18 cellular contexts compared by ENCODE assay signal in the genomic region with DNA sequence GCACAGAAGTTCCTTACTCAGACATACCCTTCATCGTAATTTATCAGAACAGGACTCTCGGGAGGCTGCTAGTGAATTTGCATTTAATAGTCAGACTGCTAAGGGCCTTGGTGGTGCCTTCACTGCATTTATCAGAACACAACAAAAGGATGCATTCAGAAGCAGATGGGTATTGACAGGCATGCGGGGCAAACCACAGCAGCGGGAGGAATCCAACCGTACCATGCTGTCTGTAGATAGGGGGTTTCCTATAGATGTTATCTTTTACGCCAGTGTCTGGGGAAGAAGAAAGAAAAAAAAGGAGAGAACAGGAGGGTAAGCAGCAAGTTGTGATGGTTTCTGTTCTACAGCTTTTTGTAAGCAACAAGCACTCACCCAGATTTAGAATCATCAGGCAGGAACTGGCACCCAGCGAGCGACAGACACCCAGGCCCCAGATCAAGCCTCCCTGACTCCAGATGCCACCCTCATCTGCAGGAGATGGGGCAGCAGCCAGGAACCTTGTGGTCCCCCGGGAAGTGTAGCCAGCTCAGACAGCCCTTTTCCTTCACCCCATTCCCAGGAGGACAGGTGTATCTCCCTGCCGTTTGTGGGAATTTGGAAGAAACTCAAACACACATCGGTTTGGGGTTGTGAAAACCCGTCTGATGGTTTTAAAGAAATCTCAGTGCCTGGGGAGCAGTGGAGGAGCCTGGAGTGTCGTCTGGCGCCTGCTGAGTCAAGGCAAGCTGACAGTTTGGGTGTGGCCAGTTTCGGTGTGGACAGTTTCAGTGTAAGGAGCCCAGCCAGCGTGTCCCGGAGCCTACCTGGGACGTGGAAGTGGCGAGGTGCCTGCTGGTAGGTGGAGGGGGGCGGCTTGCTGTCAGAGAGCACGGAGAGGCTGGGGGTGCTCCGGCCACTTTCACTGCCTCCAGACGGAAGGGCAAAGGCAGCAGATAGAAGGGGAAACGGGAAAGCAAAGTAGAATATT.
DNase-seq lines count a peak whose midpoint lies in the region; ATAC-seq and TF ChIP-seq lines count a peak whose summit lies in the region.
"Had no signal": no experiment of that assay in that cellular context is flagged by ENCODE, and none has a peak within 500 bp of the region (broad histone marks: within the 10 kb centered on the region; RNA-seq: fewer than 3 reads in every experiment).

No MANE protein-coding gene starts in this region.

- H3K9me3 ChIP-seq in upper lobe of left lung, result no peaks in the 10 kb centered on the region
- H3K9me3 ChIP-seq: A549 had no signal

- peaks cover 8% of the 10 kb centered on the region for H3K27me3 Mint-ChIP-seq in activated T-helper 2 cell treated with anti-CD3 and anti-CD28 coated beads, Interferon-gamma antibody, Interleukin-2, Interleukin-4, amounts not matched to agents 10 μg/mL and 5 μg/mL and 100 μg/mL, durations not matched to agents 14 hours and 24 hours and 36 hours (ENCODE audit: low read depth)

- WGBS in upper lobe of left lung, 2 donors, result 64 to 70% methylated on average over 23 to 24 of the region's 24 CpGs

- H3K4me1 ChIP-seq in upper lobe of left lung, result no peaks in the 10 kb centered on the region
- H3K4me1 ChIP-seq: A549, parathyroid adenoma had no signal

- TF ChIP-seq EP300 in upper lobe of left lung (IDR thresholded peaks at IDR 0.05), result no peak

- H3K4me1 Mint-ChIP-seq in activated T-helper 2 cell treated with anti-CD3 and anti-CD28 coated beads, Interferon-gamma antibody, Interleukin-2, Interleukin-4, amounts not matched to agents 10 μg/mL and 5 μg/mL and 100 μg/mL, durations not matched to agents 14 hours and 24 hours and 36 hours (ENCODE audit: low read depth), result no peaks in the 10 kb centered on the region
- H3K4me1 Mint-ChIP-seq: stimulated activated naive CD8-positive, alpha-beta T cell treated with anti-CD3 and anti-CD28 coated beads, Interleukin-15, amount 100 ng/mL, for 72 hours; T-cell had no signal

- H3K4me3 ChIP-seq in upper lobe of left lung, result no peak overlapping the region
- H3K4me3 ChIP-seq: A549 had no signal

- no peaks in the 10 kb centered on the region for H3K36me3 ChIP-seq in upper lobe of left lung

- peak; percentile 16 to 60 for ATAC-seq in upper lobe of left lung (ENCODE audit: low FRiP score in 2 of 2)
- ATAC-seq: A549; stimulated activated naive CD8-positive, alpha-beta T cell treated with anti-CD3 and anti-CD28 coated beads, Interleukin-15, amount 100 ng/mL, for 72 hours; T-cell had no signal

- H3K27me3 ChIP-seq in upper lobe of left lung, result no peaks in the 10 kb centered on the region

- DNase-seq in NCI-H748 (lab: John Stamatoyannopoulos, UW; ENCODE audit: unreplicated experiment), result peak; percentile 9
- DNase-seq in NCI-H748 treated with DMSO at 0.1 percent for 48 hours (lab: John Stamatoyannopoulos, UW), result no peak
- peak in 12 of 61 donors; percentile 15 to 61 (median 32) for DNase-seq in caudate nucleus (lab: John Stamatoyannopoulos, UW)
- peak; percentile 74 for DNase-seq in medulla oblongata (ENCODE audit: extremely low spot score)
- DNase-seq in upper lobe of left lung, result peak in 1 of 2 donors; percentile 54
- DNase-seq in mesenteric fat pad (ENCODE audit: low spot score), result no peak
- DNase-seq in activated T-helper 2 cell treated with anti-CD3 and anti-CD28 coated beads, Interferon-gamma antibody, Interleukin-2, Interleukin-4, amounts not matched to agents 10 μg/mL and 5 μg/mL and 100 μg/mL, durations not matched to agents 14 hours and 24 hours and 36 hours (ENCODE audit: low spot score), result no peak
- no peak for DNase-seq in epidermal melanocyte (ENCODE audit: insufficient read length, low spot score)
- DNase-seq: activated CD4-positive, alpha-beta memory T cell treated with anti-CD3 and anti-CD28 coated beads for 36 hours; activated naive CD4-positive, alpha-beta T cell treated with Interleukin-2 at 50 U/mL for 16 hours; EL; NCI-H1092 treated with DMSO at 0.1 percent for 48 hours; NK-92 treated with Interleukin-12 subunit alpha and Interleukin-12 subunit beta, amount 100 ng/mL, for 24 hours; stimulated activated CD4-positive, alpha-beta T cell treated with anti-CD3 and anti-CD28 coated beads, Interleukin-4, amount 100 ng/mL, for 1 hour; stimulated activated naive CD8-positive, alpha-beta T cell treated with anti-CD3 and anti-CD28 coated beads, Interleukin-15, amount 100 ng/mL, for 72 hours; T-cell had no signal

- TF ChIP-seq POLR2A in upper lobe of left lung (IDR thresholded peaks at IDR 0.05), result no peak

- intact Hi-C loops in activated T-helper 2 cell treated with anti-CD3 and anti-CD28 coated beads, Interferon-gamma antibody, Interleukin-2, Interleukin-4, amounts not matched to agents 10 μg/mL and 5 μg/mL and 100 μg/mL, durations not matched to agents 14 hours and 24 hours and 36 hours (cut with micrococcal nuclease), result no loop called here

- H3K36me3 Mint-ChIP-seq in activated T-helper 2 cell treated with anti-CD3 and anti-CD28 coated beads, Interferon-gamma antibody, Interleukin-2, Interleukin-4, amounts not matched to agents 10 μg/mL and 5 μg/mL and 100 μg/mL, durations not matched to agents 14 hours and 24 hours and 36 hours (ENCODE audit: low read depth), result no peaks in the 10 kb centered on the region
- H3K36me3 Mint-ChIP-seq: activated CD4-positive, alpha-beta memory T cell treated with anti-CD3 and anti-CD28 coated beads for 36 hours; T-cell had no signal

- peak overlapping the region; percentile 84 for H3K27ac ChIP-seq in caudate nucleus (ENCODE audit: low read depth, low read length)
- no peak overlapping the region for H3K27ac ChIP-seq in upper lobe of left lung
- H3K27ac ChIP-seq: A549, parathyroid adenoma had no signal

- no peak overlapping the region for H3K27ac Mint-ChIP-seq in activated T-helper 2 cell treated with anti-CD3 and anti-CD28 coated beads, Interferon-gamma antibody, Interleukin-2, Interleukin-4, amounts not matched to agents 10 μg/mL and 5 μg/mL and 100 μg/mL, durations not matched to agents 14 hours and 24 hours and 36 hours
- H3K27ac Mint-ChIP-seq: activated CD4-positive, alpha-beta memory T cell treated with anti-CD3 and anti-CD28 coated beads for 36 hours; T-cell had no signal

- TF ChIP-seq CTCF in upper lobe of left lung (IDR thresholded peaks at IDR 0.05), result no peak

- no peaks in the 10 kb centered on the region for H3K9me3 Mint-ChIP-seq in activated T-helper 2 cell treated with anti-CD3 and anti-CD28 coated beads, Interferon-gamma antibody, Interleukin-2, Interleukin-4, amounts not matched to agents 10 μg/mL and 5 μg/mL and 100 μg/mL, durations not matched to agents 14 hours and 24 hours and 36 hours
- H3K9me3 Mint-ChIP-seq: activated CD4-positive, alpha-beta memory T cell treated with anti-CD3 and anti-CD28 coated beads for 36 hours; stimulated activated naive CD8-positive, alpha-beta T cell treated with anti-CD3 and anti-CD28 coated beads, Interleukin-15, amount 100 ng/mL, for 72 hours; T-cell had no signal

- no peak overlapping the region for H3K4me3 Mint-ChIP-seq in activated T-helper 2 cell treated with anti-CD3 and anti-CD28 coated beads, Interferon-gamma antibody, Interleukin-2, Interleukin-4, amounts not matched to agents 10 μg/mL and 5 μg/mL and 100 μg/mL, durations not matched to agents 14 hours and 24 hours and 36 hours (ENCODE audit: low read depth)
- H3K4me3 Mint-ChIP-seq: activated CD4-positive, alpha-beta memory T cell treated with anti-CD3 and anti-CD28 coated beads for 36 hours; stimulated activated naive CD8-positive, alpha-beta T cell treated with anti-CD3 and anti-CD28 coated beads, Interleukin-15, amount 100 ng/mL, for 72 hours; T-cell had no signal

Comparison
In these comparisons a context has a peak if more than half of its experiments do, and no peak if none do; other contexts are left out.
1. DNase-seq: peak in NCI-H748 (single experiment) and medulla oblongata (single experiment); none in NCI-H748 treated with DMSO at 0.1 percent for 48 hours (single experiment), mesenteric fat pad (single experiment), activated T-helper 2 cell treated with anti-CD3 and anti-CD28 coated beads, Interferon-gamma antibody, Interleukin-2, Interleukin-4, amounts not matched to agents 10 μg/mL and 5 μg/mL and 100 μg/mL, durations not matched to agents 14 hours and 24 hours and 36 hours (single experiment) and epidermal melanocyte (single experiment).